12 cellular contexts compared by ENCODE assay signal in genomic region chr17:82909322-82909904, GRCh38.
DNase-seq lines count a peak whose midpoint lies in the region; ATAC-seq, FAIRE-seq and TF ChIP-seq lines count a peak whose summit lies in the region.
"Had no signal": no experiment of that assay in that cellular context is flagged by ENCODE, and none has a peak within 500 bp of the region (broad histone marks: within the 10 kb centered on the region; RNA-seq: fewer than 3 reads in every experiment).

No MANE protein-coding gene starts in this region.

- no peak for ATAC-seq in GM18498 (IDR thresholded peaks at IDR 0.05; ENCODE audit: unreplicated experiment)
- no peak for ATAC-seq in GM21515 (IDR thresholded peaks at IDR 0.05; ENCODE audit: unreplicated experiment)

- no peaks in the 10 kb centered on the region for H3K4me1 ChIP-seq in effector memory CD4-positive, alpha-beta T cell (ENCODE audit: control insufficient read depth, insufficient read depth, low read length, poor library complexity, severe bottlenecking)

- no peak for TF ChIP-seq POLR2A in GM12891 (IDR thresholded peaks at IDR 0.05; ENCODE audit: low read depth, low read length)

- no peaks in the 10 kb centered on the region for H3K27me3 ChIP-seq in effector memory CD4-positive, alpha-beta T cell (replicated peaks; ENCODE audit: control insufficient read depth, insufficient read depth, low read length, poor library complexity, severe bottlenecking)
- H3K27me3 ChIP-seq: cardiac muscle cell, thyroid gland had no signal

- peak; percentile 40 for FAIRE-seq in GM12891 (lab: Jason Lieb, UNC)

- no peak for TF ChIP-seq CTCF in VCaP (conservative IDR thresholded peaks at IDR 0.05)

- no peak for DNase-seq in GM12891 (ENCODE audit: insufficient read length, low spot score)
- DNase-seq in effector memory CD4-positive, alpha-beta T cell: peak; percentile 8 to 73 (median 40)
- peak; percentile 20 to 25 for DNase-seq in stimulated activated CD8-positive, alpha-beta memory T cell treated with anti-CD3 and anti-CD28 coated beads, Interleukin-15, amount 100 ng/mL, for 48 hours (ENCODE audit: low read depth in 2 of 2)
- no peak for DNase-seq in cerebellar cortex (ENCODE audit: low spot score)
- DNase-seq in NCI-H526 treated with DMSO at 0.1 percent for 48 hours (lab: John Stamatoyannopoulos, UW): no peak
- DNase-seq: NCI-H1092 treated with DMSO at 0.1 percent for 48 hours, NCI-H446 treated with DMSO at 0.1 percent for 48 hours, thyroid gland had no signal

- H3K27ac ChIP-seq in VCaP: peak overlapping the region; percentile 19; the same call in 1 of the 2 replicates
- no peak overlapping the region for H3K27ac ChIP-seq in effector memory CD4-positive, alpha-beta T cell (ENCODE audit: insufficient read depth, low read length, poor library complexity, severe bottlenecking)
- H3K27ac ChIP-seq: cardiac muscle cell, thyroid gland had no signal

- H3K4me3 ChIP-seq in effector memory CD4-positive, alpha-beta T cell (ENCODE audit: insufficient read depth, low read depth, low read length, poor library complexity, severe bottlenecking): no peak overlapping the region
- H3K4me3 ChIP-seq: cardiac muscle cell, thyroid gland had no signal

- peaks cover 47% of the 10 kb centered on the region for H3K36me3 ChIP-seq in effector memory CD4-positive, alpha-beta T cell (ENCODE audit: control insufficient read depth, insufficient read depth, low read length)

- H3K9me3 ChIP-seq in effector memory CD4-positive, alpha-beta T cell (ENCODE audit: control insufficient read depth, low read length): no peaks in the 10 kb centered on the region
- H3K9me3 ChIP-seq: thyroid gland had no signal

TF ChIP-seq in GM12891, 5 proteins besides CTCF, POLR2A, EP300 and RAD21:
- TF ChIP-seq POU2F2 (IDR thresholded peaks at IDR 0.05; ENCODE audit: low read depth, low read length): no peak
- no peak for TF ChIP-seq SPI1 (IDR thresholded peaks at IDR 0.05; ENCODE audit: low read depth, low read length)

Comparison
In these comparisons a context has a peak if more than half of its experiments do, and no peak if none do; other contexts are left out.
1. DNase-seq: peak in effector memory CD4-positive, alpha-beta T cell (3 of 3) and stimulated activated CD8-positive, alpha-beta memory T cell treated with anti-CD3 and anti-CD28 coated beads, Interleukin-15, amount 100 ng/mL, for 48 hours (2 of 2); none in GM12891 (single experiment), cerebellar cortex (single experiment) and NCI-H526 treated with DMSO at 0.1 percent for 48 hours (single experiment).